28 cellular contexts compared by ENCODE assay signal in the genomic region with DNA sequence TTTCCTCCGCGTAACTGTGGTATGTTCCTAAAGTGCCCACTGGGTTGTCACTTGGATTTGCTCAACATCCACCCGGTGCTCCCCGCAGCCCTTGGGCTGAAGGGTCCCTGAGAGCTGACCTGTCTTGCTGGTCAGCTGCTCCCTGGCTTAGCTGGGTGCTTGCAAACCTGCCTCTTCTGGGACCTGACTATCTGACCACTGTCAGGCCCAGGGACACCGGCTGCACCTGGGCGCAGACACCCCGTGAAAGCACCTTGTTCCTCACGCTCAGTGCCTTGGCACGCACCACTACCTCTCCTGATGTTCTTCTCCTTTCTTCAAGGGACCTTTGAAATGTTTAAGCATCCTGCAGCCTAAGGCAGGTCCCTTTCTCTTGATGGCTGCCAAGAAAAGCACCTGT.
"Had no signal": no experiment of that assay in that cellular context is flagged by ENCODE, and none has a peak within 500 bp of the region (broad histone marks: within the 10 kb centered on the region; RNA-seq: fewer than 3 reads in every experiment).

No MANE protein-coding gene starts in this region.

- H3K4me1 ChIP-seq: lower lobe of right lung, parathyroid adenoma, right atrium auricular region, right lobe of liver, tibial nerve, uterus had no signal

- ATAC-seq: left cardiac atrium; left lobe of liver; left ventricle myocardium superior; lower lobe of right lung; mucosa of descending colon; naive thymus-derived CD4-positive, alpha-beta T cell; right lobe of liver; stimulated activated naive CD8-positive, alpha-beta T cell treated with anti-CD3 and anti-CD28 coated beads, Interleukin-15, amount 100 ng/mL, for 72 hours had no signal

- H3K27me3 ChIP-seq: neural progenitor cell, neutrophil, right atrium auricular region, right lobe of liver, tibial nerve, uterus had no signal

- DNase-seq: head of caudate nucleus; hippocampal formation; kidney glomerular epithelial cell; left cardiac atrium; left ventricle myocardium superior; lower lobe of right lung; mammary epithelial cell; midbrain; mucosa of descending colon; naive thymus-derived CD4-positive, alpha-beta T cell; nephron progenitor cell; occipital lobe; right lobe of liver; stimulated activated CD4-positive, alpha-beta T cell treated with anti-CD3 and anti-CD28 coated beads, Interleukin-1b, Interleukin-23, amount 100 ng/mL, for 48 hours; stimulated activated CD4-positive, alpha-beta T cell treated with anti-CD3 and anti-CD28 coated beads, Interleukin-2, amount 100 ng/mL, for 48 hours; stimulated activated naive CD4-positive, alpha-beta T cell treated with Interleukin-2 at 50 U/mL for 16 hours; stimulated activated naive CD8-positive, alpha-beta T cell treated with anti-CD3 and anti-CD28 coated beads, Interleukin-15, amount 100 ng/mL, for 72 hours; substantia nigra; uterus had no signal

- H2AFZ ChIP-seq: neural progenitor cell, parathyroid adenoma had no signal

- H3K9me3 Mint-ChIP-seq: naive thymus-derived CD4-positive, alpha-beta T cell; stimulated activated naive CD8-positive, alpha-beta T cell treated with anti-CD3 and anti-CD28 coated beads, Interleukin-15, amount 100 ng/mL, for 72 hours; type B pancreatic cell had no signal

- H3K4me3 ChIP-seq: lower lobe of right lung, mucosa of descending colon, neural progenitor cell, right atrium auricular region, right lobe of liver, smooth muscle cell, tibial nerve, uterus had no signal

- H3K27ac ChIP-seq: lower lobe of right lung, neural progenitor cell, neutrophil, parathyroid adenoma, right atrium auricular region, right lobe of liver, tibial nerve, uterus had no signal

- H3K9me3 ChIP-seq: lower lobe of right lung, mucosa of descending colon, neutrophil, right atrium auricular region, right lobe of liver, tibial nerve, uterus had no signal

- H3K36me3 ChIP-seq: lower lobe of right lung, neural progenitor cell, neutrophil, right atrium auricular region, right lobe of liver, tibial nerve, uterus had no signal

- H3K4me2 ChIP-seq: neural progenitor cell, smooth muscle cell had no signal

- H3K36me3 Mint-ChIP-seq: naive thymus-derived CD4-positive, alpha-beta T cell; neural progenitor cell; type B pancreatic cell had no signal

- H3K4me3 Mint-ChIP-seq: naive thymus-derived CD4-positive, alpha-beta T cell; nephron progenitor cell; neural progenitor cell; stimulated activated naive CD8-positive, alpha-beta T cell treated with anti-CD3 and anti-CD28 coated beads, Interleukin-15, amount 100 ng/mL, for 72 hours; type B pancreatic cell had no signal

- H3K4me1 Mint-ChIP-seq: stimulated activated naive CD8-positive, alpha-beta T cell treated with anti-CD3 and anti-CD28 coated beads, Interleukin-15, amount 100 ng/mL, for 72 hours had no signal

- H3K27ac Mint-ChIP-seq: nephron progenitor cell, neural progenitor cell, progenitor cell of endocrine pancreas, type B pancreatic cell had no signal

- H3K9ac ChIP-seq: neural progenitor cell, parathyroid adenoma had no signal
